13 cellular contexts compared by ENCODE assay signal in the genomic region with DNA sequence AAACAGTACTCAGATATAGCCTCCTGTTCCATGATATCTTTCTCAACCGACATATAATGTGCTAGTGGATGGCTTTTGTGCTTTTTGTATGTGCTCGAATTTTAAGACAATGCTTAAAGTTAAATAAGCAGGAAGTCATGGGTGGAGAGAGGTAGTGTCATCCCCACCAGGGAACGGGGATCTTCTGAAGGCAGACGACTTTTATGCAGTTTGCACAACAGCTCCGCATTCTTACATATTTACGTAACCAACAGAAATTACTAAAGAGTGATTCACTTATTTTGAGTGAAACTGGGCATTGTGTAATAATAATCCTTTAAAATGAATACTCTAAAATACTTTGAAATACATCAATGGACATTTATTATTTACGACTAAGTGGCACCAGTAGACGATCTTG.
DNase-seq lines count a peak whose midpoint lies in the region; ATAC-seq lines count a peak whose summit lies in the region.
"Had no signal": no experiment of that assay in that cellular context is flagged by ENCODE, and none has a peak within 500 bp of the region (broad histone marks: within the 10 kb centered on the region; RNA-seq: fewer than 3 reads in every experiment).

No MANE protein-coding gene starts in this region.

- DNase-seq in A172 (ENCODE audit: low spot score), result peak; percentile 73
- peak; percentile 94 for DNase-seq in HS-5 (ENCODE audit: low read depth)
- DNase-seq in T1000 (lab: John Stamatoyannopoulos, UW), result peak; percentile 2
- DNase-seq in foreskin melanocyte, result peak; percentile 57
- DNase-seq in NCI-H774 (lab: John Stamatoyannopoulos, UW), result no peak
- no peak for DNase-seq in DMS79 treated with DMSO at 0.1 percent for 48 hours (lab: John Stamatoyannopoulos, UW)
- no peak for DNase-seq in cardiac septum (ENCODE audit: low spot score)
- DNase-seq: activated CD4-positive, alpha-beta T cell treated with anti-CD3 and anti-CD28 coated beads, Interleukin-2, amount 10 ng/mL, durations not matched to agents 7 days and 5 days; NCI-H187 treated with DMSO at 0.1 percent for 48 hours; occipital lobe; RPMI8226; substantia nigra had no signal

- intact Hi-C loops in cardiac septum (cut with DNase I), result no loop called here

- no peak for ATAC-seq in HG03565 (IDR thresholded peaks at IDR 0.05; ENCODE audit: unreplicated experiment)

Comparison
In these comparisons a context has a peak if more than half of its experiments do, and no peak if none do; other contexts are left out.
1. DNase-seq: peak in A172 (single experiment), HS-5 (single experiment), T1000 (single experiment) and foreskin melanocyte (single experiment); none in NCI-H774 (single experiment), DMS79 treated with DMSO at 0.1 percent for 48 hours (single experiment) and cardiac septum (single experiment).